In genomic region chr16:3713587-3714242, GRCh38 we compare ENCODE assay signal across 22 cellular contexts. TPM values are rescaled to one million over a fixed set of nuclear protein-coding genes. Genes with fewer than 3 reads are reported as not detected.
DNase-seq lines count a peak whose midpoint lies in the region; ATAC-seq and TF ChIP-seq lines count a peak whose summit lies in the region.
"Had no signal": no experiment of that assay in that cellular context is flagged by ENCODE, and none has a peak within 500 bp of the region (broad histone marks: within the 10 kb centered on the region; RNA-seq: fewer than 3 reads in every experiment).

No MANE protein-coding gene starts in this region.

- POLR2A ChIA-PET in activated CD4-positive, alpha-beta T cell treated with anti-CD3 and anti-CD28 coated beads for 36 hours (lab: Charles Lee) = interaction anchor here (0.6 kb wide), 1 partner anchor 227 kb away, joined by 6 read pairs; no protein-coding TSS in a partner anchor

- H3K36me3 Mint-ChIP-seq in activated CD4-positive, alpha-beta T cell treated with anti-CD3 and anti-CD28 coated beads for 36 hours (ENCODE audit: low read depth) = peaks cover 44% of the 10 kb centered on the region
- peaks cover 50% of the 10 kb centered on the region for H3K36me3 Mint-ChIP-seq in dendritic cell treated with granulocyte-macrophage colony-stimulating factor and Interleukin-4, amounts not matched to agents 40 ng/mL and 50 ng/mL, for 4 days (ENCODE audit: low read depth)
- peaks cover 2% of the 10 kb centered on the region for H3K36me3 Mint-ChIP-seq in neural crest cell (ENCODE audit: low read depth)

- no peak overlapping the region for H3K4me3 Mint-ChIP-seq in activated CD4-positive, alpha-beta T cell treated with anti-CD3 and anti-CD28 coated beads for 36 hours
- no peak overlapping the region for H3K4me3 Mint-ChIP-seq in dendritic cell treated with granulocyte-macrophage colony-stimulating factor and Interleukin-4, amounts not matched to agents 40 ng/mL and 50 ng/mL, for 4 days
- H3K4me3 Mint-ChIP-seq in neural crest cell = peak overlapping the region; percentile 75

- peak overlapping the region; percentile 19 for H3K27ac Mint-ChIP-seq in activated CD4-positive, alpha-beta T cell treated with anti-CD3 and anti-CD28 coated beads for 36 hours
- peak overlapping the region; percentile 1 for H3K27ac Mint-ChIP-seq in dendritic cell treated with granulocyte-macrophage colony-stimulating factor and Interleukin-4, amounts not matched to agents 40 ng/mL and 50 ng/mL, for 4 days
- H3K27ac Mint-ChIP-seq in neural crest cell (ENCODE audit: unreplicated experiment) = peak overlapping the region; percentile 55

- intact Hi-C loops in activated CD4-positive, alpha-beta T cell treated with anti-CD3 and anti-CD28 coated beads for 36 hours (cut with DNase I, micrococcal nuclease) = loop anchor here in 1 of 2 experiments (10.0 kb wide), 1 partner anchor 161 kb away; no protein-coding TSS in a partner anchor
- intact Hi-C loops in dendritic cell treated with granulocyte-macrophage colony-stimulating factor and Interleukin-4, amounts not matched to agents 40 ng/mL and 50 ng/mL, for 4 days (cut with micrococcal nuclease) = no loop called here

- H3K4me1 Mint-ChIP-seq in activated CD4-positive, alpha-beta T cell treated with anti-CD3 and anti-CD28 coated beads for 36 hours = peaks cover 51% of the 10 kb centered on the region
- peaks cover 56% of the 10 kb centered on the region for H3K4me1 Mint-ChIP-seq in dendritic cell treated with granulocyte-macrophage colony-stimulating factor and Interleukin-4, amounts not matched to agents 40 ng/mL and 50 ng/mL, for 4 days (ENCODE audit: low read depth)
- peaks cover 40% of the 10 kb centered on the region for H3K4me1 Mint-ChIP-seq in neural crest cell

- TF ChIP-seq CTCF in neural crest cell (conservative IDR thresholded peaks at IDR 0.05) = no peak

- DNase-seq in activated CD4-positive, alpha-beta T cell treated with anti-CD3 and anti-CD28 coated beads for 36 hours = no peak
- DNase-seq in activated CD4-positive, alpha-beta T cell treated with anti-CD3 and anti-CD28 coated beads for 48 hours = no peak
- DNase-seq in ELF-1 (ENCODE audit: low read depth, low spot score) (peak; percentile 53), neural crest cell (ENCODE audit: low read depth, low spot score) (no peak), NCI-H2081 treated with DMSO at 0.1 percent for 48 hours (lab: John Stamatoyannopoulos, UW) (no peak)
- DNase-seq: 8988T; activated CD4-positive, alpha-beta T cell treated with anti-CD3 and anti-CD28 coated beads, Interleukin-2, amount 50 U/mL, for 4 hours; anterior cingulate cortex; BE2C; cerebellar nuclear complex; COR-L47; left colon; midbrain; MM.1S; NCI-H1436 treated with DMSO at 0.1 percent for 48 hours; NCI-H2171; NCI-H774; SIG-M5; substantia nigra had no signal

- no peak for ATAC-seq in activated CD4-positive, alpha-beta T cell treated with anti-CD3 and anti-CD28 coated beads for 36 hours
- ATAC-seq in HG03442 (IDR thresholded peaks at IDR 0.05; ENCODE audit: unreplicated experiment) (no peak), HG03045 (IDR thresholded peaks at IDR 0.05; ENCODE audit: unreplicated experiment) (no peak)
- ATAC-seq: left colon had no signal

- no peaks in the 10 kb centered on the region for H3K27me3 Mint-ChIP-seq in activated CD4-positive, alpha-beta T cell treated with anti-CD3 and anti-CD28 coated beads for 36 hours
- no peaks in the 10 kb centered on the region for H3K27me3 Mint-ChIP-seq in dendritic cell treated with granulocyte-macrophage colony-stimulating factor and Interleukin-4, amounts not matched to agents 40 ng/mL and 50 ng/mL, for 4 days
- H3K27me3 Mint-ChIP-seq in neural crest cell (ENCODE audit: low read depth) = no peaks in the 10 kb centered on the region

- CTCF ChIA-PET in activated CD4-positive, alpha-beta T cell treated with anti-CD3 and anti-CD28 coated beads for 36 hours (lab: Charles Lee) = interaction anchor here (0.6 kb wide), 1 partner anchor 18 kb away, joined by 3 read pairs; no protein-coding TSS in a partner anchor

- H3K9me3 Mint-ChIP-seq in activated CD4-positive, alpha-beta T cell treated with anti-CD3 and anti-CD28 coated beads for 36 hours (ENCODE audit: low read depth) = no peaks in the 10 kb centered on the region
- H3K9me3 Mint-ChIP-seq in dendritic cell treated with granulocyte-macrophage colony-stimulating factor and Interleukin-4, amounts not matched to agents 40 ng/mL and 50 ng/mL, for 4 days = no peaks in the 10 kb centered on the region
- no peaks in the 10 kb centered on the region for H3K9me3 Mint-ChIP-seq in neural crest cell

RNA-seq across cellular contexts. Expression of gene TRAP1, which starts 3.6 kb away (rescaled TPM):
- total RNA-seq in activated CD4-positive, alpha-beta T cell treated with anti-CD3 and anti-CD28 coated beads for 36 hours = 100 to 1,000 TPM; 306 to 360 TPM
- 152 and 154 TPM in 2 replicates for total RNA-seq in neural crest cell

RNA-seq across cellular contexts. Expression of gene DNASE1, which starts 59.2 kb away (rescaled TPM):
- 10 to 100 TPM; 10.1 to 11.3 TPM for total RNA-seq in activated CD4-positive, alpha-beta T cell treated with anti-CD3 and anti-CD28 coated beads for 36 hours
- 23.6 and 26.0 TPM in 2 replicates for total RNA-seq in neural crest cell

Comparison
In these comparisons a context has a peak if more than half of its experiments do, and no peak if none do; other contexts are left out.
1. H3K27ac Mint-ChIP-seq: peak in every context shown above with its lines; median percentile 55 in neural crest cell; 19 in activated CD4-positive, alpha-beta T cell treated with anti-CD3 and anti-CD28 coated beads for 36 hours; 1 in dendritic cell treated with granulocyte-macrophage colony-stimulating factor and Interleukin-4, amounts not matched to agents 40 ng/mL and 50 ng/mL, for 4 days.